Comparison of ENCODE assay signal across 8 cellular contexts in the genomic region with DNA sequence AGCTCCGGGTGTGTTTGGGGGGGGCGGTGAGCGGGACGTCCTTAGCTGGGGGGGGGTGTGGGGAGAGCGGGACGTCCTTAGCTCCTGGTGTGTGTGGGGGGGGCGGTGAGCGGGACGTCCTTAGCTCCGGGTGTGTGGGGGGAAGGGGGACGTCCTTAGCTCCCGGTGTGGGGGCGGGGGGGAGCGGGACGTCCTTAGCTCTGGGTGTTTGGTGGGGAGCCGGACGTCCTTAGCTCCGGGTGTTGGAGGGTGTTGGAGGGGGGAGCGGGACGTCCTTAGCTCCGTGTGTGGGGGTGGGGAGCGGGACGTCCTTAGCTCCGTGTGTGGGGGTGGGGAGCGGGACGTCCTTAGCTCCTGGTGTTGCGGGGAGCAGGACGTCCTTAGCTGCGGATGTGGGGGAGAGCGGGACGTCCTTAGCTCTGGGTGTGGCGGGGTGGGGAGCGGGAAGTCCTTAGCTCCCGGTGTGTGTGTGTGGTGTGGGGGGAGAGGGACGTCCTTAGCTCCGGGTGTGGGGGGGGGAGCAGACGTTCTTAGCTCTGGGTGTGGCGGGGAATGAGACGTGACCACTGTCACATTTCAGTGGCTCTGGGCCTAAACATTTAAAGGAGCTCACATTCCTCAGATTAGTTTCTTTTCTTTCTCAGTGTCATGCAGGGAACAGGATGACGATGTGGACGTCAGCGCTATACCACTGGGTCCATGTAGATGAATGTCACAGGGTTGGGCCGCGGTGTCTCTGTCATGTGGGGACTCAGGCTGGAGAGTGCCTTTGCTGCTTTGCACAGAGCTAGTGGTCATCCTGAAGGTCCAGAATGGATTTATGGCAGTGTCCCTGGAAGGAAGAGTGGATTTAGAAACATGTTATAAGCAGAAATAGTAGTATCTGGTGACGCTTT. TPM values are rescaled to one million over a fixed set of nuclear protein-coding genes. Genes with fewer than 3 reads are reported as not detected.
DNase-seq lines count a peak whose midpoint lies in the region; ATAC-seq, FAIRE-seq and TF ChIP-seq lines count a peak whose summit lies in the region.

No MANE protein-coding gene starts in this region.

- no peak for FAIRE-seq in bronchial epithelial cell (lab: Jason Lieb, UNC)

- TF ChIP-seq CTCF in bronchial epithelial cell (IDR thresholded peaks at IDR 0.05; ENCODE audit: insufficient read depth, low read length, severe bottlenecking) = no peak
- no peak for TF ChIP-seq CTCF in spleen (IDR thresholded peaks at IDR 0.05 in 8 of 11, conservative IDR thresholded peaks at IDR 0.05 in 3 of 11)

- no peaks in the 10 kb centered on the region for H3K9me3 ChIP-seq in spleen

- ATAC-seq in GM19023 (IDR thresholded peaks at IDR 0.05; ENCODE audit: unreplicated experiment) (peak; percentile 43), HG03469 (IDR thresholded peaks at IDR 0.05; ENCODE audit: unreplicated experiment) (peak; percentile 19)

- DNase-seq in AG08396 (ENCODE audit: low spot score) = peak; percentile 80
- DNase-seq in T-helper 1 cell = peak in 3 of 5 donors; percentile 7 to 42 (median 8)
- peak; percentile 72 for DNase-seq in bronchial epithelial cell (ENCODE audit: low read depth)
- peak; percentile 56 for DNase-seq in iris pigment epithelial cell (ENCODE audit: low read depth)
- DNase-seq in spleen = peak; percentile 84
- no peak for DNase-seq in NCI-H2081 treated with DMSO at 0.1 percent for 48 hours (lab: John Stamatoyannopoulos, UW)

- H3K36me3 ChIP-seq in bronchial epithelial cell (ENCODE audit: control insufficient read depth, insufficient read depth, low read length) = no peaks in the 10 kb centered on the region
- no peaks in the 10 kb centered on the region for H3K36me3 ChIP-seq in spleen

- H3K27me3 ChIP-seq in bronchial epithelial cell (ENCODE audit: control insufficient read depth, insufficient read depth, low read length) (no peaks in the 10 kb centered on the region), spleen (replicated peaks in 1 of 7) (no peaks in the 10 kb centered on the region)

- WGBS in spleen, 5 donors = 4 to 15% (median 9%) methylated on average over 16 to 44 of the region's 45 CpGs

- peak overlapping the region; percentile 21 to 87 (median 80) for H3K27ac ChIP-seq in spleen

- peaks cover 7 to 49% (median 17%) of the 10 kb centered on the region in 6 donors for H3K4me1 ChIP-seq in spleen

- H3K4me3 ChIP-seq in bronchial epithelial cell (ENCODE audit: low read depth, low read length) (peak overlapping the region; percentile 51), spleen (peak overlapping the region; percentile 1 to 73 (median 33))

- intact Hi-C loops in spleen (cut with DNase I; ENCODE audit: low total_unique reads) = no loop called here

- no peak for TF ChIP-seq POLR2A in spleen (IDR thresholded peaks at IDR 0.05)

RNA-seq across cellular contexts. Expression of a gene that starts 7.5 kb away (rescaled TPM):
- total RNA-seq in bronchial epithelial cell (5.8 and 7.4 TPM in 2 replicates), spleen (10 to 100 TPM; 14.9 to 21.7 (median 17.8) TPM)
- polyA plus RNA-seq in spleen = 1 to 10 TPM; 3.7 to 8.6 (median 8.0) TPM

RNA-seq across cellular contexts. Expression of a gene that starts 34.5 kb away (rescaled TPM):
- 71.8 and 75.0 TPM in 2 replicates for total RNA-seq in bronchial epithelial cell
- 10 to 100 TPM; 37.1 to 61.0 (median 47.2) TPM for total RNA-seq in spleen
- polyA plus RNA-seq in spleen = 10 to 100 TPM in 2 of 3 donors, 1 to 10 TPM in 1; 6.6 to 10.3 (median 10.0) TPM
